In genomic region chr2:216932806-216933579, GRCh38 we compare ENCODE assay signal across 1 cellular context.
TF ChIP-seq lines count a peak whose summit lies in the region.

No MANE protein-coding gene starts in this region.

TF ChIP-seq in GM23338, 12 proteins besides CTCF, POLR2A, EP300 and RAD21 (continued from another document):
- TF ChIP-seq ZNF462 (CRISPR knock-in tag; IDR thresholded peaks at IDR 0.05) (no peak), JUNB (IDR thresholded peaks at IDR 0.05; ENCODE audit: unreplicated experiment) (no peak)
